In genomic region chr2:71832388-71832787, GRCh38 we compare ENCODE assay signal across 23 cellular contexts.
"Had no signal": no experiment of that assay in that cellular context is flagged by ENCODE, and none has a peak within 500 bp of the region (broad histone marks: within the 10 kb centered on the region; RNA-seq: fewer than 3 reads in every experiment).

No MANE protein-coding gene starts in this region.

- DNase-seq: activated CD4-positive, alpha-beta T cell treated with anti-CD3 and anti-CD28 coated beads, Interleukin-2, amount 10 ng/mL, durations not matched to agents 7 days and 5 days; activated CD4-positive, CD25-positive, alpha-beta regulatory T cell treated with anti-CD3 and anti-CD28 coated beads, Interleukin-2, amount 50 U/mL, for 72 hours; activated CD8-positive, alpha-beta memory T cell treated with anti-CD3 and anti-CD28 coated beads, Interleukin-2, amount 10 ng/mL, durations not matched to agents 7 days and 5 days; activated CD8-positive, alpha-beta T cell treated with anti-CD3 and anti-CD28 coated beads for 36 hours; activated effector memory CD4-positive, alpha-beta T cell treated with anti-CD3 and anti-CD28 coated beads, Interleukin-2, amount 50 U/mL, for 16 hours; activated naive CD4-positive, alpha-beta T cell treated with anti-CD3 and anti-CD28 coated beads, Interleukin-2, amount 10 ng/mL, durations not matched to agents 7 days and 5 days; activated T-cell treated with anti-CD3 and anti-CD28 coated beads for 4 hours; aorta; central memory CD4-positive, alpha-beta T cell; effector memory CD4-positive, alpha-beta T cell; glutamatergic neuron; immature natural killer cell; kidney glomerular epithelial cell; left lung; natural killer cell; stimulated activated CD4-positive, alpha-beta T cell treated with anti-CD3 and anti-CD28 coated beads, Interleukin-1b, Interleukin-23, amount 100 ng/mL, for 48 hours; stimulated activated naive CD8-positive, alpha-beta T cell treated with anti-CD3 and anti-CD28 coated beads, Interleukin-15, amount 100 ng/mL, for 72 hours; tibial artery; WERI-Rb-1 had no signal

- H3K27ac ChIP-seq: hepatocyte, left lung, prostate gland, WERI-Rb-1 had no signal

- H3K4me3 ChIP-seq: hepatocyte, left lung, lung, prostate gland, tibial artery had no signal

- H3K36me3 ChIP-seq: left lung, prostate gland, tibial artery, WERI-Rb-1 had no signal

- H3K27me3 ChIP-seq: hepatocyte, left lung, tibial artery had no signal

- H3K4me1 ChIP-seq: left lung, prostate gland had no signal

- ATAC-seq: activated CD8-positive, alpha-beta memory T cell treated with anti-CD3 and anti-CD28 coated beads, Interleukin-2, amount 10 ng/mL, durations not matched to agents 7 days and 5 days; activated CD8-positive, alpha-beta T cell treated with anti-CD3 and anti-CD28 coated beads for 36 hours; left lung; natural killer cell; stimulated activated effector memory CD8-positive, alpha-beta T cell treated with anti-CD3 and anti-CD28 coated beads, Interleukin-12 subunit alpha, Interleukin-12 subunit beta, amount 100 ng/mL, for 72 hours; stimulated activated naive CD8-positive, alpha-beta T cell treated with anti-CD3 and anti-CD28 coated beads, Interleukin-15, amount 100 ng/mL, for 72 hours had no signal

- H3K9me3 ChIP-seq: left lung, prostate gland had no signal
